Comparison of ENCODE assay signal across 15 cellular contexts in genomic region chr1:38476111-38476783, GRCh38.
A peak's percentile ranks its signal among the peaks of the same experiment; 100 is the strongest.
DNase-seq lines count a peak whose midpoint lies in the region; ATAC-seq, FAIRE-seq and TF ChIP-seq lines count a peak whose summit lies in the region.
"Had no signal": no experiment of that assay in that cellular context is flagged by ENCODE, and none has a peak within 500 bp of the region (broad histone marks: within the 10 kb centered on the region; RNA-seq: fewer than 3 reads in every experiment).

No MANE protein-coding gene starts in this region.

- BruUV-seq in IMR-90 (replicated peaks; lab: Mats Ljungman, UMichigan), result no TSS peak

- H3K9me3 Mint-ChIP-seq in neural progenitor cell, result peaks cover 17% of the 10 kb centered on the region

- H3K27ac ChIP-seq in IMR-90 (ENCODE audit: insufficient read depth, low read length) (no peak overlapping the region), neural progenitor cell (peak overlapping the region; percentile 96), uterus (no peak overlapping the region)
- H3K27ac ChIP-seq: KMS-11, vagina had no signal

- peaks cover 40% of the 10 kb centered on the region for H3K4me1 Mint-ChIP-seq in neural progenitor cell

- peaks cover 45% of the 10 kb centered on the region for H3F3A ChIP-seq in neural progenitor cell (ENCODE audit: low read depth)

- H3K14ac ChIP-seq in IMR-90 (replicated peaks; ENCODE audit: low read depth, low read length), result no peak overlapping the region

- H3K9ac ChIP-seq in ES-I3 (ENCODE audit: low read depth, low read length) (peak overlapping the region; percentile 59), IMR-90 (ENCODE audit: low read depth, low read length) (no peak overlapping the region), neural progenitor cell (peak overlapping the region; percentile 23)
- H3K9ac ChIP-seq: KMS-11 had no signal

- peak overlapping the region; percentile 97 for H3K27ac Mint-ChIP-seq in neural progenitor cell

- H3K79me2 ChIP-seq in neural progenitor cell (ENCODE audit: low read depth), result no peaks in the 10 kb centered on the region

- H3K4me1 ChIP-seq in ES-I3 (ENCODE audit: insufficient read depth, low read length) (peaks cover 17% of the 10 kb centered on the region), IMR-90 (ENCODE audit: control insufficient read depth, insufficient read depth, low read length) (no peaks in the 10 kb centered on the region), neural progenitor cell (peaks cover 38% of the 10 kb centered on the region), uterus (no peaks in the 10 kb centered on the region)

- no peak overlapping the region for H2BK20ac ChIP-seq in IMR-90 (ENCODE audit: low read depth, low read length)

- H2AK5ac ChIP-seq in IMR-90 (ENCODE audit: low read depth, low read length), result no peak overlapping the region

- H2AFZ ChIP-seq in IMR-90 (replicated peaks; ENCODE audit: low read length, poor library complexity), result peak overlapping the region; percentile 43
- peak overlapping the region; percentile 33 for H2AFZ ChIP-seq in neural progenitor cell (replicated peaks)

- no peak overlapping the region for H3K18ac ChIP-seq in IMR-90 (ENCODE audit: low read depth, low read length)

- peaks cover 10% of the 10 kb centered on the region for H3K36me3 Mint-ChIP-seq in neural progenitor cell

- CTCF ChIA-PET in IMR-90 (lab: Yijun Ruan, JAX), result no interaction called here

- H4K20me1 ChIP-seq in IMR-90 (ENCODE audit: insufficient read depth, low read length) (no peaks in the 10 kb centered on the region), neural progenitor cell (ENCODE audit: low read depth) (no peaks in the 10 kb centered on the region)

- H3K9me3 ChIP-seq in ES-I3 (ENCODE audit: control insufficient read depth, insufficient read depth, low read length) (peaks cover 10% of the 10 kb centered on the region; the same call in 1 of the 2 replicates), IMR-90 (ENCODE audit: control insufficient read depth, insufficient read depth, low read length) (no peaks in the 10 kb centered on the region), neural progenitor cell (ENCODE audit: low read depth) (peaks cover 9% of the 10 kb centered on the region), uterus (no peaks in the 10 kb centered on the region)
- H3K9me3 ChIP-seq: vagina had no signal

- peaks cover 17% of the 10 kb centered on the region for H3K27me3 ChIP-seq in IMR-90 (ENCODE audit: control insufficient read depth, insufficient read depth, low read length)
- H3K27me3 ChIP-seq in neural progenitor cell, result peaks cover 11% of the 10 kb centered on the region
- peaks cover 0 to 16% of the 10 kb centered on the region in 2 donors for H3K27me3 ChIP-seq in uterus
- H3K27me3 ChIP-seq: vagina had no signal

- H3K4me3 Mint-ChIP-seq in neural progenitor cell, result peak overlapping the region; percentile 84

- no peaks in the 10 kb centered on the region for H3K79me1 ChIP-seq in IMR-90 (ENCODE audit: low read depth in 1 of 2, low read length in 2 of 2)

- TF ChIP-seq CTCF in IMR-90 (conservative IDR thresholded peaks at IDR 0.05; ENCODE audit: low read depth, low read length) (no peak), neural progenitor cell (IDR thresholded peaks at IDR 0.05) (no peak), uterus (IDR thresholded peaks at IDR 0.05) (no peak)

- H2BK120ac ChIP-seq in IMR-90 (ENCODE audit: low read depth, low read length), result no peak overlapping the region

- DNase-seq in IMR-90, result no peak
- DNase-seq in frontal cortex (ENCODE audit: low spot score in 2 of 2), result peak; percentile 35 to 63
- DNase-seq in neural progenitor cell (ENCODE audit: low spot score), result peak; percentile 89
- DNase-seq in activated gamma-delta T cell (lab: John Stamatoyannopoulos, UW), result no peak
- no peak for DNase-seq in NCI-H82 (lab: John Stamatoyannopoulos, UW)
- no peak for DNase-seq in uterus
- DNase-seq: activated T-cell treated with anti-CD3 and anti-CD28 coated beads, Interleukin-2, amount 50 U/mL, for 1 hour; mesenchymal stem cell; NCI-H524 treated with DMSO at 0.1 percent for 48 hours; stimulated activated CD4-positive, alpha-beta T cell treated with anti-CD3 and anti-CD28 coated beads, Interleukin-4, amount 100 ng/mL, for 24 hours; T-helper 17 cell had no signal

- 20% methylated on average over 7 of the region's 46 CpGs; no CpG with 5 or more reads in 1 of the 2 experiments for WGBS in IMR-90 (ENCODE audit: extremely low coverage in 2 of 2, insufficient read length in 1 of 2), 2 experiments

- H2AK9ac ChIP-seq in IMR-90 (replicated peaks; ENCODE audit: low read depth, low read length, poor library complexity), result no peak overlapping the region

- H4K8ac ChIP-seq in IMR-90 (ENCODE audit: low read depth in 2 of 2, low read length in 2 of 2), result no peak overlapping the region

- no peak overlapping the region for H3K4me3 ChIP-seq in IMR-90 (ENCODE audit: insufficient read depth, low read depth, low read length)
- H3K4me3 ChIP-seq in neural progenitor cell, result peak overlapping the region; percentile 51
- H3K4me3 ChIP-seq in uterus, result no peak overlapping the region

- ATAC-seq in IMR-90 (ENCODE audit: low read depth) (no peak), HG03469 (IDR thresholded peaks at IDR 0.05; ENCODE audit: unreplicated experiment) (no peak)

- no peak overlapping the region for H3K56ac ChIP-seq in IMR-90 (ENCODE audit: extremely low read depth, insufficient read depth, low read length)

- TF ChIP-seq POLR2A in IMR-90 (IDR thresholded peaks at IDR 0.05; ENCODE audit: low read depth, low read length) (no peak), uterus (IDR thresholded peaks at IDR 0.05) (no peak)

- H3K4me2 ChIP-seq in IMR-90 (ENCODE audit: low read depth, low read length) (no peak overlapping the region), neural progenitor cell (peak overlapping the region; percentile 92)
- H3K4me2 ChIP-seq: KMS-11 had no signal

- no peak for FAIRE-seq in frontal cortex (lab: Jason Lieb, UNC)

- dilution Hi-C loops in IMR-90 (cut with HindIII; ENCODE audit: low sequenced_read_pairs, unreplicated experiment), result no loop called here

- TF ChIP-seq RAD21 in IMR-90 (IDR thresholded peaks at IDR 0.05; ENCODE audit: low read length), result no peak

- H3K9me1 ChIP-seq in IMR-90 (ENCODE audit: insufficient read depth, low read length), result no peaks in the 10 kb centered on the region

- H2BK5ac ChIP-seq in IMR-90 (ENCODE audit: low read depth, low read length, poor library complexity, severe bottlenecking), result no peak overlapping the region

- in situ Hi-C loops in IMR-90 (cut with MboI; ENCODE audit: low sequenced_read_pairs), result no loop called here

- no peaks in the 10 kb centered on the region for H3K36me3 ChIP-seq in ES-I3 (ENCODE audit: insufficient read depth, low read length)
- no peaks in the 10 kb centered on the region for H3K36me3 ChIP-seq in IMR-90 (ENCODE audit: control insufficient read depth, insufficient read depth, low read length)
- no peaks in the 10 kb centered on the region for H3K36me3 ChIP-seq in neural progenitor cell
- H3K36me3 ChIP-seq in uterus, result no peaks in the 10 kb centered on the region
- H3K36me3 ChIP-seq: vagina had no signal

- H4K5ac ChIP-seq in IMR-90 (ENCODE audit: low read depth, low read length), result no peak overlapping the region

- intact Hi-C loops in IMR-90 (cut with micrococcal nuclease) (loop anchor here (10.0 kb wide), 1 partner anchor 441 kb away; no protein-coding TSS in a partner anchor), uterus (cut with DNase I; ENCODE audit: low total_unique reads) (no loop called here)

- no peak overlapping the region for H3K23ac ChIP-seq in IMR-90 (ENCODE audit: low read depth, low read length)

- POLR2A ChIA-PET in IMR-90 (lab: Charles Lee; ENCODE audit: unreplicated experiment), result no interaction called here

- no peak overlapping the region for H2BK15ac ChIP-seq in IMR-90 (ENCODE audit: low read depth, low read length)

- H4K91ac ChIP-seq in IMR-90 (ENCODE audit: insufficient read depth, low read depth, low read length), result no peak overlapping the region

- peaks cover 8% of the 10 kb centered on the region for H3K27me3 Mint-ChIP-seq in neural progenitor cell (ENCODE audit: insufficient read depth, low read depth)

- no peak overlapping the region for H3K4ac ChIP-seq in IMR-90 (ENCODE audit: low read depth, low read length)

TF ChIP-seq in IMR-90, 13 proteins besides CTCF, POLR2A, EP300 and RAD21:
- no peak for TF ChIP-seq BHLHE40 (IDR thresholded peaks at IDR 0.05; ENCODE audit: low read depth, low read length)
- TF ChIP-seq RCOR1 (IDR thresholded peaks at IDR 0.05; ENCODE audit: insufficient replicate concordance, low read length), result no peak
- TF ChIP-seq CEBPB (IDR thresholded peaks at IDR 0.05; ENCODE audit: low read depth, low read length), result no peak
- TF ChIP-seq MXI1 (IDR thresholded peaks at IDR 0.05; ENCODE audit: borderline replicate concordance, low read depth, low read length), result no peak
- TF ChIP-seq SMC3 (IDR thresholded peaks at IDR 0.05; ENCODE audit: low read depth, low read length), result no peak
- TF ChIP-seq CHD1 (IDR thresholded peaks at IDR 0.05; ENCODE audit: low read depth, low read length), result no peak
- no peak for TF ChIP-seq MAFK (IDR thresholded peaks at IDR 0.05; ENCODE audit: low read depth, low read length)
- no peak for TF ChIP-seq RFX5 (IDR thresholded peaks at IDR 0.05; ENCODE audit: low read depth, low read length)
- no peak for TF ChIP-seq ELK1 (IDR thresholded peaks at IDR 0.05; ENCODE audit: borderline replicate concordance, low read depth, low read length)
- TF ChIP-seq NFE2L2 (IDR thresholded peaks at IDR 0.05; ENCODE audit: low read depth, low read length), result no peak
- TF ChIP-seq MAZ (IDR thresholded peaks at IDR 0.05; ENCODE audit: borderline replicate concordance, low read depth, low read length), result no peak

Comparison
In these comparisons a context has a peak if more than half of its experiments do, and no peak if none do; other contexts are left out.
1. DNase-seq: peak in frontal cortex (2 of 2) and neural progenitor cell (single experiment); none in IMR-90 (single experiment), activated gamma-delta T cell (single experiment), NCI-H82 (single experiment) and uterus (0 of 2).